In the genomic region with DNA sequence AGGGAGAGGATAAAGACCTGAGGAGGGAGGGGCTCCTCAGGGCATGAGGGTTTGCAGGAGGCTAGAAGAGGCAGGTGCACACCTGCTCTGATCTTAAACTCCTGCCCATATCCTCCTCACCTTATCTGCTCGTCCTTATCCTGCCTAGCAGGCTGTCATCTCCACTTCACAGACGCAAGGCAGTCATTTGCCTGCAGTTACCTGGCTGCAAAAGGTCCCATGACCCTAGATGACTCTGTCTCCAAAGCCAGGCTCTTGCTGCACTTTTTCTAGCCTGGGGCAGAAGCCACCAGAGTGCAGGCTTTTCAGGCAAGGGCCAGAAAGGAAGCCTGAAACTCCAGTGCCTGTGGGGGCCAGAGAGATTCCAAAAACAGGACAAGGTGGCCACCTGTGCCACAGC, we compare ENCODE assay signal across 27 cellular contexts. TPM values are rescaled to one million over a fixed set of nuclear protein-coding genes. Genes with fewer than 3 reads are reported as not detected.
A peak's percentile ranks its signal among the peaks of the same experiment; 100 is the strongest.
DNase-seq lines count a peak whose midpoint lies in the region; ATAC-seq, FAIRE-seq and TF ChIP-seq lines count a peak whose summit lies in the region.
"Had no signal": no experiment of that assay in that cellular context is flagged by ENCODE, and none has a peak within 500 bp of the region (broad histone marks: within the 10 kb centered on the region; RNA-seq: fewer than 3 reads in every experiment).

No MANE protein-coding gene starts in this region.

- no peak overlapping the region for H3K4me3 ChIP-seq in iPS-15b (ENCODE audit: low read depth, low read length)
- H3K4me3 ChIP-seq: heart left ventricle, suprapubic skin had no signal

- FAIRE-seq in HTR-8/SVneo (lab: Jason Lieb, UNC) = peak; percentile 40
- FAIRE-seq: endothelial cell of umbilical vein, H54 had no signal

- ATAC-seq in HG02623 (IDR thresholded peaks at IDR 0.05; ENCODE audit: unreplicated experiment) = no peak
- ATAC-seq: activated CD4-positive, alpha-beta T cell treated with anti-CD3 and anti-CD28 coated beads for 36 hours; heart left ventricle; left colon; stimulated activated effector memory CD8-positive, alpha-beta T cell treated with anti-CD3 and anti-CD28 coated beads, Interleukin-12 subunit alpha, Interleukin-12 subunit beta, amount 100 ng/mL, for 72 hours; T-helper 17 cell had no signal

- no peaks in the 10 kb centered on the region for H3K27me3 ChIP-seq in iPS-15b (ENCODE audit: control insufficient read depth, insufficient read depth, low read length)
- H3K27me3 ChIP-seq: dorsolateral prefrontal cortex had no signal

- H3K4me3 Mint-ChIP-seq in Calu3 (ENCODE audit: low read depth, unreplicated experiment) (no peak overlapping the region), osteocyte (ENCODE audit: unreplicated experiment) (peak overlapping the region; percentile 14)

- TF ChIP-seq CTCF in Calu3 (IDR thresholded peaks at IDR 0.05; ENCODE audit: unreplicated experiment) = no peak
- TF ChIP-seq CTCF in osteocyte (IDR thresholded peaks at IDR 0.05) = no peak

- peaks cover 6% of the 10 kb centered on the region for H3K4me1 ChIP-seq in iPS-15b (ENCODE audit: control insufficient read depth, insufficient read depth, low read length)

- no peak for DNase-seq in Calu3
- no peak for DNase-seq in HTR-8/SVneo (ENCODE audit: insufficient read length, low spot score)
- DNase-seq in osteocyte (ENCODE audit: extremely low spot score, unreplicated experiment) = no peak
- DNase-seq in SKM-1 (lab: John Stamatoyannopoulos, UW; ENCODE audit: unreplicated experiment) = no peak
- no peak for DNase-seq in OCI-M1 (lab: John Stamatoyannopoulos, UW)
- DNase-seq: activated CD4-positive, alpha-beta T cell treated with anti-CD3 and anti-CD28 coated beads for 36 hours; activated naive CD4-positive, alpha-beta T cell; activated T-cell treated with anti-CD3 and anti-CD28 coated beads, Interleukin-2, amount 50 U/mL, for 48 hours; anterior cingulate cortex; caudate nucleus; CD4-positive, CD25-positive, alpha-beta regulatory T cell; DMS79 treated with DMSO at 0.1 percent for 48 hours; dorsolateral prefrontal cortex; heart left ventricle; Karpas-422; left colon; MV-4-11; NCI-H1694; NCI-H2171 treated with DMSO at 0.1 percent for 48 hours; NCI-H524; T-helper 17 cell had no signal

- intact Hi-C loops in Calu3 (cut with micrococcal nuclease; ENCODE audit: unreplicated experiment) = loop anchor here (10.0 kb wide), 1 partner anchor 261 kb away; no protein-coding TSS in a partner anchor

- no peak overlapping the region for H3K27ac Mint-ChIP-seq in Calu3 (ENCODE audit: unreplicated experiment)
- H3K27ac Mint-ChIP-seq in osteocyte (ENCODE audit: unreplicated experiment) = no peak overlapping the region
- H3K27ac Mint-ChIP-seq: activated CD4-positive, alpha-beta T cell treated with anti-CD3 and anti-CD28 coated beads for 36 hours; T-helper 17 cell had no signal

- H3K4me1 Mint-ChIP-seq in Calu3 (ENCODE audit: low read depth, unreplicated experiment) (peaks cover 15% of the 10 kb centered on the region), osteocyte (ENCODE audit: unreplicated experiment) (peaks cover 10% of the 10 kb centered on the region)

- BruUV-seq in Calu3 (replicated peaks; lab: Mats Ljungman, UMichigan) = TSS peak; percentile 60

- H3K9me3 Mint-ChIP-seq in Calu3 (ENCODE audit: low read depth, unreplicated experiment) (no peaks in the 10 kb centered on the region), osteocyte (ENCODE audit: unreplicated experiment) (no peaks in the 10 kb centered on the region)
- H3K9me3 Mint-ChIP-seq: stimulated activated effector memory CD8-positive, alpha-beta T cell treated with anti-CD3 and anti-CD28 coated beads, Interleukin-12 subunit alpha, Interleukin-12 subunit beta, amount 100 ng/mL, for 72 hours had no signal

- H3K36me3 ChIP-seq in iPS-15b (ENCODE audit: control insufficient read depth, insufficient read depth, low read length) = no peaks in the 10 kb centered on the region

- CTCF ChIA-PET in Calu3 (lab: Charles Lee) = no interaction called here

- peaks cover 26% of the 10 kb centered on the region for H3K36me3 Mint-ChIP-seq in Calu3 (ENCODE audit: insufficient read depth, unreplicated experiment)
- peaks cover 9% of the 10 kb centered on the region for H3K36me3 Mint-ChIP-seq in osteocyte (ENCODE audit: unreplicated experiment)
- H3K36me3 Mint-ChIP-seq: CD4-positive, CD25-positive, alpha-beta regulatory T cell had no signal

- no peaks in the 10 kb centered on the region for H3K9me3 ChIP-seq in iPS-15b (ENCODE audit: control insufficient read depth, insufficient read depth, low read length)
- H3K9me3 ChIP-seq: heart left ventricle, suprapubic skin had no signal

- H3K9ac ChIP-seq in iPS-15b (ENCODE audit: low read depth, low read length) = peak overlapping the region; percentile 24

- H3K27me3 Mint-ChIP-seq in Calu3 (ENCODE audit: unreplicated experiment) (peaks cover 33% of the 10 kb centered on the region), osteocyte (ENCODE audit: unreplicated experiment) (no peaks in the 10 kb centered on the region)

RNA-seq across cellular contexts. Expression of a gene that starts 1.7 kb away (rescaled TPM):
- total RNA-seq in Calu3 (2022) (10.1 and 11.4 TPM in 2 replicates), osteocyte (18.2 and 18.3 TPM in 2 replicates)

RNA-seq across cellular contexts. Expression of a gene that starts 23.4 kb away (rescaled TPM):
- total RNA-seq in Calu3 (2022) (48.9 and 49.4 TPM in 2 replicates), osteocyte (32.7 and 34.6 TPM in 2 replicates)

RNA-seq across cellular contexts. Expression of a gene that starts 23.9 kb away (rescaled TPM):
- total RNA-seq in Calu3 (2022) (34.1 and 35.0 TPM in 2 replicates), osteocyte (36.5 and 40.3 TPM in 2 replicates)

RNA-seq across cellular contexts. Expression of a gene that starts 36.5 kb away (rescaled TPM):
- 80.7 and 83.9 TPM in 2 replicates for total RNA-seq in Calu3 (2022)
- total RNA-seq in osteocyte = 62.2 and 63.5 TPM in 2 replicates
